In genomic region chr10:71396084-71396713, GRCh38 we compare ENCODE assay signal across 8 cellular contexts. TPM values are rescaled to one million over a fixed set of nuclear protein-coding genes. Genes with fewer than 3 reads are reported as not detected.
DNase-seq lines count a peak whose midpoint lies in the region; ATAC-seq, FAIRE-seq and TF ChIP-seq lines count a peak whose summit lies in the region.

No MANE protein-coding gene starts in this region.

- H3K27me3 Mint-ChIP-seq in nephron (ENCODE audit: low read depth) = peaks cover 76% of the 10 kb centered on the region

- H3K36me3 Mint-ChIP-seq in nephron (ENCODE audit: low read depth) = no peaks in the 10 kb centered on the region

- H3K36me3 ChIP-seq in esophagus squamous epithelium = no peaks in the 10 kb centered on the region

- TF ChIP-seq CTCF in esophagus squamous epithelium (IDR thresholded peaks at IDR 0.05) = peak in 5 of 6 experiments; percentile 31 to 55 (median 48)
- peak; percentile 47 to 60 (median 58) for TF ChIP-seq CTCF in nephron (IDR thresholded peaks at IDR 0.05; ENCODE audit: unreplicated experiment in 3 of 3)

- 0 to 42% methylated on average over 1 to 12 of the region's 46 CpGs for WGBS in esophagus squamous epithelium, 2 donors

- ATAC-seq in GM21360 (IDR thresholded peaks at IDR 0.05; ENCODE audit: unreplicated experiment) = no peak

- intact Hi-C loops in esophagus squamous epithelium (cut with DNase I) = loop anchor here (5.0 to 10.0 kb wide), 2 partner anchors 166 to 419 kb away; no protein-coding TSS in a partner anchor

- no peak overlapping the region for H3K27ac Mint-ChIP-seq in nephron

- peak overlapping the region in 3 of 4 donors; percentile 54 to 64 (median 54) for H3K27ac ChIP-seq in esophagus squamous epithelium

- peak overlapping the region; percentile 30 to 73 (median 50) for H3K4me3 ChIP-seq in esophagus squamous epithelium

- TF ChIP-seq POLR2A in esophagus squamous epithelium (IDR thresholded peaks at IDR 0.05) = no peak

- peak overlapping the region; percentile 61 to 74 (median 71) for H3K4me3 Mint-ChIP-seq in nephron

- peaks cover 0 to 74% (median 7%) of the 10 kb centered on the region in 4 donors for H3K27me3 ChIP-seq in esophagus squamous epithelium

- H3K4me1 Mint-ChIP-seq in nephron = peaks cover 5% of the 10 kb centered on the region

- FAIRE-seq in GM19239 (lab: Jason Lieb, UNC) = no peak

- no peaks in the 10 kb centered on the region for H3K9me3 ChIP-seq in esophagus squamous epithelium

- peaks cover 11 to 31% (median 20%) of the 10 kb centered on the region in 3 donors for H3K4me1 ChIP-seq in esophagus squamous epithelium

- no peaks in the 10 kb centered on the region for H3K9me3 Mint-ChIP-seq in nephron

- DNase-seq in DMS153 (lab: John Stamatoyannopoulos, UW) (peak; percentile 62), M059J (ENCODE audit: low read depth) (peak; percentile 44), esophagus squamous epithelium (lab: John Stamatoyannopoulos, UW) (no peak), RPMI8226 (no peak), GM19239 (ENCODE audit: insufficient read length, low spot score) (no peak)
- DNase-seq in activated CD4-positive, alpha-beta T cell treated with anti-CD3 and anti-CD28 coated beads, Interleukin-2, amount 50 U/mL, for 48 hours = peak; percentile 31 to 48

RNA-seq across cellular contexts. Expression of gene CDH23, which starts 0.5 kb away (rescaled TPM):
- not detected in 2 replicates for total RNA-seq in M059J (2014; rRNA removed; shearing (Covaris generic))
- total RNA-seq in esophagus squamous epithelium = 1 to 10 TPM in 2 of 4 donors, under 1 TPM in 2; 0.57 to 5.9 (median 1.0) TPM

Comparison
In these comparisons a context has a peak if more than half of its experiments do, and no peak if none do; other contexts are left out.
1. DNase-seq: peak in DMS153 (single experiment), M059J (single experiment) and activated CD4-positive, alpha-beta T cell treated with anti-CD3 and anti-CD28 coated beads, Interleukin-2, amount 50 U/mL, for 48 hours (2 of 2); none in esophagus squamous epithelium (single experiment), RPMI8226 (single experiment) and GM19239 (single experiment).